ENCODE assay signal across 1 cellular context in the genomic region with DNA sequence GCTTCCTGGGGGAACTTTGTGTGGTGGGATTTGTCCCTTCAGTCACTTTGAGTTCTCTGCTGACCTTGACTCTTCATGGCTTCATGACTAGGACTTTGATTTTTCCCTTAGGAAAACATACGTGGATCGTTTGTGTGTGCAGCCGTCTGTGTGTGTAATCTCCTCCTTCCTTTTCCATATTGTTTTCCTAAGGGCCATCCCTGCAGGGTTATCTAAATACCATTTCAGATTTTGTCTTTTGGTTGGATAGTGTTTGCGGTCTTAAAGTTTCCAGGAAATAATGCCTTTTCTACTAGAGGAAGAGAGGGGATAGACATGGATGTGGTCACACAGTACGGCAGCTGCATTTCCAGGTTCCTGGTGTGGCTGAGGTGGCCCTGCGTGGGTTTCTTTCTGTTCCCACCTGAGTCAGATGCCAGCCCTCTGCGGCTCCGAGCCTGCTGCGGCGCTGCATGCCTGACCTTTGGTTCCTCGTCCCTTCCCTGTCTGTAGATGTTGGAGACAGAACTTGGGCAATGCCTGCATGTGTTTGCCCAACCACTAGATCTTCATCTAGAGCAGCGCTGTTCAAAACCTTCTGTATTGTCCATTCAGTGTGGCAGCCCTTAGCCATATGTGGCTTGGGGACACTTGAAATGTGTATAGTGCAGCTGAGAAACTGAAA.
TF ChIP-seq lines count a peak whose summit lies in the region.

No MANE protein-coding gene starts in this region.

TF ChIP-seq in HepG2, 621 proteins besides CTCF, POLR2A, EP300 and RAD21 (continued from another document and continues in another):
- no peak for TF ChIP-seq KDM3A (CRISPR knock-in tag; IDR thresholded peaks at IDR 0.05; ENCODE audit: low read depth)
- peak; percentile 74 for TF ChIP-seq RXRA (CRISPR knock-in tag; IDR thresholded peaks at IDR 0.05)
- TF ChIP-seq, protein P1, sequence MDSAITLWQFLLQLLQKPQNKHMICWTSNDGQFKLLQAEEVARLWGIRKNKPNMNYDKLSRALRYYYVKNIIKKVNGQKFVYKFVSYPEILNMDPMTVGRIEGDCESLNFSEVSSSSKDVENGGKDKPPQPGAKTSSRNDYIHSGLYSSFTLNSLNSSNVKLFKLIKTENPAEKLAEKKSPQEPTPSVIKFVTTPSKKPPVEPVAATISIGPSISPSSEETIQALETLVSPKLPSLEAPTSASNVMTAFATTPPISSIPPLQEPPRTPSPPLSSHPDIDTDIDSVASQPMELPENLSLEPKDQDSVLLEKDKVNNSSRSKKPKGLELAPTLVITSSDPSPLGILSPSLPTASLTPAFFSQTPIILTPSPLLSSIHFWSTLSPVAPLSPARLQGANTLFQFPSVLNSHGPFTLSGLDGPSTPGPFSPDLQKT (CRISPR knock-in tag; IDR thresholded peaks at IDR 0.05; ENCODE audit: borderline replicate concordance): no peak
- no peak for TF ChIP-seq HNF1A (IDR thresholded peaks at IDR 0.05; ENCODE audit: low read depth)
- no peak for TF ChIP-seq HNF1A (CRISPR knock-in tag; IDR thresholded peaks at IDR 0.05; ENCODE audit: borderline replicate concordance)
- TF ChIP-seq HOXA9 (CRISPR knock-in tag; IDR thresholded peaks at IDR 0.05; ENCODE audit: borderline replicate concordance): no peak
- no peak for TF ChIP-seq CAMTA2 (CRISPR knock-in tag; IDR thresholded peaks at IDR 0.05; ENCODE audit: borderline replicate concordance)
- peak; percentile 10; the same call in 1 of the 2 replicates for TF ChIP-seq FOSL1 (CRISPR knock-in tag; IDR thresholded peaks at IDR 0.05; ENCODE audit: borderline replicate concordance)
- TF ChIP-seq PPARG (CRISPR knock-in tag; conservative IDR thresholded peaks at IDR 0.05): 0 out of 2 replicates have a peak, but pooled peaks have one; percentile 10
- TF ChIP-seq KDM6A (CRISPR knock-in tag; IDR thresholded peaks at IDR 0.05; ENCODE audit: low read depth): peak; percentile 42; the same call in 1 of the 2 replicates
- no peak for TF ChIP-seq TRIM24 (CRISPR knock-in tag; IDR thresholded peaks at IDR 0.05)
- no peak for TF ChIP-seq TAF1 (CRISPR knock-in tag; IDR thresholded peaks at IDR 0.05)
- TF ChIP-seq ZNF441 (CRISPR knock-in tag; IDR thresholded peaks at IDR 0.05; ENCODE audit: borderline replicate concordance): no peak
- TF ChIP-seq HMG20A (CRISPR knock-in tag; IDR thresholded peaks at IDR 0.05; ENCODE audit: borderline replicate concordance): peak; percentile 51; the same call in 1 of the 2 replicates
- no peak for TF ChIP-seq ZNF678 (CRISPR knock-in tag; IDR thresholded peaks at IDR 0.05)
- TF ChIP-seq HNRNPLL (IDR thresholded peaks at IDR 0.05; ENCODE audit: low read depth, low read length, poor library complexity, severe bottlenecking): no peak
- TF ChIP-seq WIZ (CRISPR knock-in tag; IDR thresholded peaks at IDR 0.05): peak; percentile 37; the same call in 1 of the 2 replicates
- TF ChIP-seq, protein P2, sequence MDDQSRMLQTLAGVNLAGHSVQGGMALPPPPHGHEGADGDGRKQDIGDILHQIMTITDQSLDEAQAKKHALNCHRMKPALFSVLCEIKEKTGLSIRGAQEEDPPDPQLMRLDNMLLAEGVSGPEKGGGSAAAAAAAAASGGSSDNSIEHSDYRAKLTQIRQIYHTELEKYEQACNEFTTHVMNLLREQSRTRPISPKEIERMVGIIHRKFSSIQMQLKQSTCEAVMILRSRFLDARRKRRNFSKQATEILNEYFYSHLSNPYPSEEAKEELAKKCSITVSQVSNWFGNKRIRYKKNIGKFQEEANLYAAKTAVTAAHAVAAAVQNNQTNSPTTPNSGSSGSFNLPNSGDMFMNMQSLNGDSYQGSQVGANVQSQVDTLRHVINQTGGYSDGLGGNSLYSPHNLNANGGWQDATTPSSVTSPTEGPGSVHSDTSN (CRISPR knock-in tag; IDR thresholded peaks at IDR 0.05; ENCODE audit: borderline replicate concordance): no peak
- no peak for TF ChIP-seq ZNF280D (CRISPR knock-in tag; IDR thresholded peaks at IDR 0.05)
- TF ChIP-seq SAP130 (CRISPR knock-in tag; IDR thresholded peaks at IDR 0.05; ENCODE audit: low read depth): peak; percentile 80
- no peak for TF ChIP-seq SOX13 (IDR thresholded peaks at IDR 0.05)
- TF ChIP-seq SOX13 (CRISPR knock-in tag; conservative IDR thresholded peaks at IDR 0.05 in 1 of 2, IDR thresholded peaks at IDR 0.05 in 1 of 2): peak in 1 of 2 experiments; percentile 38; a peak in 2 of 4 replicates
- peak; percentile 41; the same call in 1 of the 2 replicates for TF ChIP-seq IKZF5 (CRISPR knock-in tag; IDR thresholded peaks at IDR 0.05)
- no peak for TF ChIP-seq ATF1 (CRISPR knock-in tag; IDR thresholded peaks at IDR 0.05)
- no peak for TF ChIP-seq ZNF446 (CRISPR knock-in tag; IDR thresholded peaks at IDR 0.05)
- TF ChIP-seq E2F2 (CRISPR knock-in tag; IDR thresholded peaks at IDR 0.05; ENCODE audit: borderline replicate concordance): no peak
- no peak for TF ChIP-seq MED13 (CRISPR knock-in tag; IDR thresholded peaks at IDR 0.05)
- TF ChIP-seq MXD3 (CRISPR knock-in tag; IDR thresholded peaks at IDR 0.05): no peak
- no peak for TF ChIP-seq BRD4 (CRISPR knock-in tag; IDR thresholded peaks at IDR 0.05)
- no peak for TF ChIP-seq SP140L (CRISPR knock-in tag; IDR thresholded peaks at IDR 0.05; ENCODE audit: borderline replicate concordance)
- peak; percentile 63 for TF ChIP-seq ARID5B (CRISPR knock-in tag; IDR thresholded peaks at IDR 0.05)
- TF ChIP-seq GZF1 (CRISPR knock-in tag; IDR thresholded peaks at IDR 0.05): peak; percentile 58; the same call in 1 of the 2 replicates
- peak; percentile 23; the same call in 1 of the 2 replicates for TF ChIP-seq STAG1 (CRISPR knock-in tag; IDR thresholded peaks at IDR 0.05)
- TF ChIP-seq, protein P3, sequence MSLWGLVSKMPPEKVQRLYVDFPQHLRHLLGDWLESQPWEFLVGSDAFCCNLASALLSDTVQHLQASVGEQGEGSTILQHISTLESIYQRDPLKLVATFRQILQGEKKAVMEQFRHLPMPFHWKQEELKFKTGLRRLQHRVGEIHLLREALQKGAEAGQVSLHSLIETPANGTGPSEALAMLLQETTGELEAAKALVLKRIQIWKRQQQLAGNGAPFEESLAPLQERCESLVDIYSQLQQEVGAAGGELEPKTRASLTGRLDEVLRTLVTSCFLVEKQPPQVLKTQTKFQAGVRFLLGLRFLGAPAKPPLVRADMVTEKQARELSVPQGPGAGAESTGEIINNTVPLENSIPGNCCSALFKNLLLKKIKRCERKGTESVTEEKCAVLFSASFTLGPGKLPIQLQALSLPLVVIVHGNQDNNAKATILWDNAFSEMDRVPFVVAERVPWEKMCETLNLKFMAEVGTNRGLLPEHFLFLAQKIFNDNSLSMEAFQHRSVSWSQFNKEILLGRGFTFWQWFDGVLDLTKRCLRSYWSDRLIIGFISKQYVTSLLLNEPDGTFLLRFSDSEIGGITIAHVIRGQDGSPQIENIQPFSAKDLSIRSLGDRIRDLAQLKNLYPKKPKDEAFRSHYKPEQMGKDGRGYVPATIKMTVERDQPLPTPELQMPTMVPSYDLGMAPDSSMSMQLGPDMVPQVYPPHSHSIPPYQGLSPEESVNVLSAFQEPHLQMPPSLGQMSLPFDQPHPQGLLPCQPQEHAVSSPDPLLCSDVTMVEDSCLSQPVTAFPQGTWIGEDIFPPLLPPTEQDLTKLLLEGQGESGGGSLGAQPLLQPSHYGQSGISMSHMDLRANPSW (CRISPR knock-in tag; IDR thresholded peaks at IDR 0.05; ENCODE audit: borderline replicate concordance): no peak
- TF ChIP-seq NCOR1 (IDR thresholded peaks at IDR 0.05; ENCODE audit: borderline replicate concordance, low read length): peak; percentile 88
- peak; percentile 62; the same call in 1 of the 2 replicates for TF ChIP-seq SMAD3 (CRISPR knock-in tag; IDR thresholded peaks at IDR 0.05)
